Comparison of ENCODE assay signal across 4 cellular contexts in the genomic region with DNA sequence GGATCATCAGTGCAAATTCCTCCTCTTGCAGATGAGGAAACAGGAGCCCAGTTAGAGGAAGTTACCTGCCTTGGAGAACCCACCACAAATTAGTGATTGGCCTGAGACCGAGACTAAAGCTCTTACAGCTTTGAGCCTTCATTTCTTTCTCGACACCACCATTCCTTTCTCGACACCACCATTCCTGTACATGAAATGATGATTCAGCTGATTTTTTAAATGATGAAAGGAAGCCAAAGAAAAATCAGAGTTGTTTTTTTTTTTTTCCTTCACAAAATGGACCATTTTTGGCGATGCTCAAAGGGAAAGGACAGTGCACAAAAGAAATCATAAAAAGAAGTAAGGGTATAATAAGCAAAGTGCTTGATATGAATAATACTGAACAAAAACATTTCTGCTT.
TF ChIP-seq lines count a peak whose summit lies in the region.

No MANE protein-coding gene starts in this region.

TF ChIP-seq in HepG2, 621 proteins besides CTCF, POLR2A, EP300 and RAD21:
- TF ChIP-seq, protein P1, sequence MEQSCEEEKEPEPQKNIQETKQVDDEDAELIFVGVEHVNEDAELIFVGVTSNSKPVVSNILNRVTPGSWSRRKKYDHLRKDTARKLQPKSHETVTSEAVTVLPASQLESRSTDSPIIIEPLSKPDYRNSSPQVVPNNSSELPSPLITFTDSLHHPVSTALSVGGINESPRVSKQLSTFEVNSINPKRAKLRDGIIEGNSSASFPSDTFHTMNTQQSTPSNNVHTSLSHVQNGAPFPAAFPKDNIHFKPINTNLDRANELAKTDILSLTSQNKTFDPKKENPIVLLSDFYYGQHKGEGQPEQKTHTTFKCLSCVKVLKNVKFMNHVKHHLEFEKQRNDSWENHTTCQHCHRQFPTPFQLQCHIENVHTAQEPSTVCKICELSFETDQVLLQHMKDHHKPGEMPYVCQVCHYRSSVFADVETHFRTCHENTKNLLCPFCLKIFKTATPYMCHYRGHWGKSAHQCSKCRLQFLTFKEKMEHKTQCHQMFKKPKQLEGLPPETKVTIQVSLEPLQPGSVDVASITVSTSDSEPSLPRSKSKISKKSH (CRISPR knock-in tag; IDR thresholded peaks at IDR 0.05; ENCODE audit: borderline replicate concordance): no peak
- TF ChIP-seq ZNF878 (CRISPR knock-in tag; IDR thresholded peaks at IDR 0.05): no peak
- TF ChIP-seq, protein P2, sequence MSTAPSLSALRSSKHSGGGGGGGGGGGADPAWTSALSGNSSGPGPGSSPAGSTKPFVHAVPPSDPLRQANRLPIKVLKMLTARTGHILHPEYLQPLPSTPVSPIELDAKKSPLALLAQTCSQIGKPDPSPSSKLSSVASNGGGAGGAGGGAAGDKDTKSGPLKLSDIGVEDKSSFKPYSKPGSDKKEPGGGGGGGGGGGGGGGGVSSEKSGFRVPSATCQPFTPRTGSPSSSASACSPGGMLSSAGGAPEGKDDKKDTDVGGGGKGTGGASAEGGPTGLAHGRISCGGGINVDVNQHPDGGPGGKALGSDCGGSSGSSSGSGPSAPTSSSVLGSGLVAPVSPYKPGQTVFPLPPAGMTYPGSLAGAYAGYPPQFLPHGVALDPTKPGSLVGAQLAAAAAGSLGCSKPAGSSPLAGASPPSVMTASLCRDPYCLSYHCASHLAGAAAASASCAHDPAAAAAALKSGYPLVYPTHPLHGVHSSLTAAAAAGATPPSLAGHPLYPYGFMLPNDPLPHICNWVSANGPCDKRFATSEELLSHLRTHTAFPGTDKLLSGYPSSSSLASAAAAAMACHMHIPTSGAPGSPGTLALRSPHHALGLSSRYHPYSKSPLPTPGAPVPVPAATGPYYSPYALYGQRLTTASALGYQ (CRISPR knock-in tag; IDR thresholded peaks at IDR 0.05): no peak
- TF ChIP-seq MAFK (conservative IDR thresholded peaks at IDR 0.05 in 1 of 2, IDR thresholded peaks at IDR 0.05 in 1 of 2; ENCODE audit: low read length in 2 of 2): peak; percentile 85 to 90
- TF ChIP-seq MAFF (IDR thresholded peaks at IDR 0.05; ENCODE audit: low read depth, low read length): peak; percentile 88
- no peak for TF ChIP-seq RELA (CRISPR knock-in tag; IDR thresholded peaks at IDR 0.05)

TF ChIP-seq in A549, 52 proteins besides CTCF, POLR2A, EP300 and RAD21:
- TF ChIP-seq, protein P3, sequence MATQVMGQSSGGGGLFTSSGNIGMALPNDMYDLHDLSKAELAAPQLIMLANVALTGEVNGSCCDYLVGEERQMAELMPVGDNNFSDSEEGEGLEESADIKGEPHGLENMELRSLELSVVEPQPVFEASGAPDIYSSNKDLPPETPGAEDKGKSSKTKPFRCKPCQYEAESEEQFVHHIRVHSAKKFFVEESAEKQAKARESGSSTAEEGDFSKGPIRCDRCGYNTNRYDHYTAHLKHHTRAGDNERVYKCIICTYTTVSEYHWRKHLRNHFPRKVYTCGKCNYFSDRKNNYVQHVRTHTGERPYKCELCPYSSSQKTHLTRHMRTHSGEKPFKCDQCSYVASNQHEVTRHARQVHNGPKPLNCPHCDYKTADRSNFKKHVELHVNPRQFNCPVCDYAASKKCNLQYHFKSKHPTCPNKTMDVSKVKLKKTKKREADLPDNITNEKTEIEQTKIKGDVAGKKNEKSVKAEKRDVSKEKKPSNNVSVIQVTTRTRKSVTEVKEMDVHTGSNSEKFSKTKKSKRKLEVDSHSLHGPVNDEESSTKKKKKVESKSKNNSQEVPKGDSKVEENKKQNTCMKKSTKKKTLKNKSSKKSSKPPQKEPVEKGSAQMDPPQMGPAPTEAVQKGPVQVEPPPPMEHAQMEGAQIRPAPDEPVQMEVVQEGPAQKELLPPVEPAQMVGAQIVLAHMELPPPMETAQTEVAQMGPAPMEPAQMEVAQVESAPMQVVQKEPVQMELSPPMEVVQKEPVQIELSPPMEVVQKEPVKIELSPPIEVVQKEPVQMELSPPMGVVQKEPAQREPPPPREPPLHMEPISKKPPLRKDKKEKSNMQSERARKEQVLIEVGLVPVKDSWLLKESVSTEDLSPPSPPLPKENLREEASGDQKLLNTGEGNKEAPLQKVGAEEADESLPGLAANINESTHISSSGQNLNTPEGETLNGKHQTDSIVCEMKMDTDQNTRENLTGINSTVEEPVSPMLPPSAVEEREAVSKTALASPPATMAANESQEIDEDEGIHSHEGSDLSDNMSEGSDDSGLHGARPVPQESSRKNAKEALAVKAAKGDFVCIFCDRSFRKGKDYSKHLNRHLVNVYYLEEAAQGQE (IDR thresholded peaks at IDR 0.05): no peak
- TF ChIP-seq MAFK (IDR thresholded peaks at IDR 0.05; ENCODE audit: partially characterized antibody): peak; percentile 88
- TF ChIP-seq ZC3H11A (IDR thresholded peaks at IDR 0.05): no peak
TF ChIP-seq in A549: peak in this region for 1.

TF ChIP-seq in IMR-90, 13 proteins besides CTCF, POLR2A, EP300 and RAD21:
- TF ChIP-seq MAFK (IDR thresholded peaks at IDR 0.05; ENCODE audit: low read depth, low read length) (peak; percentile 83), SMC3 (IDR thresholded peaks at IDR 0.05; ENCODE audit: low read depth, low read length) (no peak), NFE2L2 (IDR thresholded peaks at IDR 0.05; ENCODE audit: low read depth, low read length) (no peak)

TF ChIP-seq in K562, 482 proteins besides CTCF, POLR2A, EP300 and RAD21:
- no peak for TF ChIP-seq JUND (IDR thresholded peaks at IDR 0.05; ENCODE audit: borderline replicate concordance, low read depth, low read length)
- no peak for TF ChIP-seq JUND (tag; IDR thresholded peaks at IDR 0.05; ENCODE audit: borderline replicate concordance, low read depth, low read length)
- peak; percentile 49; the same call in 1 of the 2 replicates for TF ChIP-seq C11orf30 (IDR thresholded peaks at IDR 0.05; ENCODE audit: low read depth)
- no peak for TF ChIP-seq ZNF644 (tag; IDR thresholded peaks at IDR 0.05; ENCODE audit: low read depth)
- no peak for TF ChIP-seq ZNF224 (CRISPR knock-in tag; IDR thresholded peaks at IDR 0.05)
- TF ChIP-seq IRF2 (CRISPR knock-in tag; IDR thresholded peaks at IDR 0.05): no peak
- TF ChIP-seq MCM2 (IDR thresholded peaks at IDR 0.05; ENCODE audit: low read depth): no peak
- peak; percentile 77 for TF ChIP-seq MAFF (IDR thresholded peaks at IDR 0.05; ENCODE audit: low read length)
- TF ChIP-seq, protein P4, sequence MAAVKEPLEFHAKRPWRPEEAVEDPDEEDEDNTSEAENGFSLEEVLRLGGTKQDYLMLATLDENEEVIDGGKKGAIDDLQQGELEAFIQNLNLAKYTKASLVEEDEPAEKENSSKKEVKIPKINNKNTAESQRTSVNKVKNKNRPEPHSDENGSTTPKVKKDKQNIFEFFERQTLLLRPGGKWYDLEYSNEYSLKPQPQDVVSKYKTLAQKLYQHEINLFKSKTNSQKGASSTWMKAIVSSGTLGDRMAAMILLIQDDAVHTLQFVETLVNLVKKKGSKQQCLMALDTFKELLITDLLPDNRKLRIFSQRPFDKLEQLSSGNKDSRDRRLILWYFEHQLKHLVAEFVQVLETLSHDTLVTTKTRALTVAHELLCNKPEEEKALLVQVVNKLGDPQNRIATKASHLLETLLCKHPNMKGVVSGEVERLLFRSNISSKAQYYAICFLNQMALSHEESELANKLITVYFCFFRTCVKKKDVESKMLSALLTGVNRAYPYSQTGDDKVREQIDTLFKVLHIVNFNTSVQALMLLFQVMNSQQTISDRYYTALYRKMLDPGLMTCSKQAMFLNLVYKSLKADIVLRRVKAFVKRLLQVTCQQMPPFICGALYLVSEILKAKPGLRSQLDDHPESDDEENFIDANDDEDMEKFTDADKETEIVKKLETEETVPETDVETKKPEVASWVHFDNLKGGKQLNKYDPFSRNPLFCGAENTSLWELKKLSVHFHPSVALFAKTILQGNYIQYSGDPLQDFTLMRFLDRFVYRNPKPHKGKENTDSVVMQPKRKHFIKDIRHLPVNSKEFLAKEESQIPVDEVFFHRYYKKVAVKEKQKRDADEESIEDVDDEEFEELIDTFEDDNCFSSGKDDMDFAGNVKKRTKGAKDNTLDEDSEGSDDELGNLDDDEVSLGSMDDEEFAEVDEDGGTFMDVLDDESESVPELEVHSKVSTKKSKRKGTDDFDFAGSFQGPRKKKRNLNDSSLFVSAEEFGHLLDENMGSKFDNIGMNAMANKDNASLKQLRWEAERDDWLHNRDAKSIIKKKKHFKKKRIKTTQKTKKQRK (IDR thresholded peaks at IDR 0.05; ENCODE audit: borderline replicate concordance, low read depth, low read length): no peak
- TF ChIP-seq, protein P5, sequence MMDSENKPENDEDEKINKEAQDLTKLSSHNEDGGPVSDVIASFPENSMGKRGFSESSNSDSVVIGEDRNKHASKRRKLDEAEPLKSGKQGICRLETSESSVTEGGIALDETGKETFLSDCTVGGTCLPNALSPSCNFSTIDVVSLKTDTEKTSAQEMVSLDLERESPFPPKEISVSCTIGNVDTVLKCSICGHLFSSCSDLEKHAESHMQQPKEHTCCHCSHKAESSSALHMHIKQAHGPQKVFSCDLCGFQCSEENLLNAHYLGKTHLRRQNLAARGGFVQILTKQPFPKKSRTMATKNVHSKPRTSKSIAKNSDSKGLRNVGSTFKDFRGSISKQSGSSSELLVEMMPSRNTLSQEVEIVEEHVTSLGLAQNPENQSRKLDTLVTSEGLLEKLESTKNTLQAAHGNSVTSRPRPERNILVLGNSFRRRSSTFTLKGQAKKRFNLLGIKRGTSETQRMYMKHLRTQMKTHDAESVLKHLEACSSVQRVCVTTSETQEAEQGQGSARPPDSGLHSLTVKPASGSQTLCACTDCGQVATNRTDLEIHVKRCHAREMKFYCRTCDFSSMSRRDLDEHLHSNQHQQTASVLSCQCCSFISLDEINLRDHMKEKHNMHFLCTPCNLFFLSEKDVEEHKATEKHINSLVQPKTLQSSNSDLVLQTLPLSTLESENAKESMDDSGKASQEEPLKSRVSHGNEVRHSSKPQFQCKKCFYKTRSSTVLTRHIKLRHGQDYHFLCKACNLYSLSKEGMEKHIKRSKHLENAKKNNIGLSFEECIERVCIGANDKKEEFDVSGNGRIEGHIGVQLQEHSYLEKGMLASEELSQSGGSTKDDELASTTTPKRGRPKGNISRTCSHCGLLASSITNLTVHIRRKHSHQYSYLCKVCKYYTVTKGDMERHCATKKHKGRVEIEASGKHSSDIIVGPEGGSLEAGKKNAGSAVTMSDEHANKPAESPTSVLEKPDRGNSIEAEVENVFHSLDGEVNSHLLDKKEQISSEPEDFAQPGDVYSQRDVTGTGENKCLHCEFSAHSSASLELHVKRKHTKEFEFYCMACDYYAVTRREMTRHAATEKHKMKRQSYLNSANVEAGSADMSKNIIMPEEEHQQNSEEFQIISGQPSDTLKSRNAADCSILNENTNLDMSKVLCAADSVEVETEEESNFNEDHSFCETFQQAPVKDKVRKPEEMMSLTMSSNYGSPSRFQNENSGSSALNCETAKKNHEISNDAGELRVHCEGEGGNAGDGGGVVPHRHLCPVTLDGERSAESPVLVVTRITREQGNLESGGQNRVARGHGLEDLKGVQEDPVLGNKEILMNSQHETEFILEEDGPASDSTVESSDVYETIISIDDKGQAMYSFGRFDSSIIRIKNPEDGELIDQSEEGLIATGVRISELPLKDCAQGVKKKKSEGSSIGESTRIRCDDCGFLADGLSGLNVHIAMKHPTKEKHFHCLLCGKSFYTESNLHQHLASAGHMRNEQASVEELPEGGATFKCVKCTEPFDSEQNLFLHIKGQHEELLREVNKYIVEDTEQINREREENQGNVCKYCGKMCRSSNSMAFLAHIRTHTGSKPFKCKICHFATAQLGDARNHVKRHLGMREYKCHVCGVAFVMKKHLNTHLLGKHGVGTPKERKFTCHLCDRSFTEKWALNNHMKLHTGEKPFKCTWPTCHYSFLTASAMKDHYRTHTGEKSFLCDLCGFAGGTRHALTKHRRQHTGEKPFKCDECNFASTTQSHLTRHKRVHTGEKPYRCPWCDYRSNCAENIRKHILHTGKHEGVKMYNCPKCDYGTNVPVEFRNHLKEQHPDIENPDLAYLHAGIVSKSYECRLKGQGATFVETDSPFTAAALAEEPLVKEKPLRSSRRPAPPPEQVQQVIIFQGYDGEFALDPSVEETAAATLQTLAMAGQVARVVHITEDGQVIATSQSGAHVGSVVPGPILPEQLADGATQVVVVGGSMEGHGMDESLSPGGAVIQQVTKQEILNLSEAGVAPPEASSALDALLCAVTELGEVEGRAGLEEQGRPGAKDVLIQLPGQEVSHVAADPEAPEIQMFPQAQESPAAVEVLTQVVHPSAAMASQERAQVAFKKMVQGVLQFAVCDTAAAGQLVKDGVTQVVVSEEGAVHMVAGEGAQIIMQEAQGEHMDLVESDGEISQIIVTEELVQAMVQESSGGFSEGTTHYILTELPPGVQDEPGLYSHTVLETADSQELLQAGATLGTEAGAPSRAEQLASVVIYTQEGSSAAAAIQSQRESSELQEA (IDR thresholded peaks at IDR 0.05; ENCODE audit: low read depth): no peak
- TF ChIP-seq MAFG (tag; conservative IDR thresholded peaks at IDR 0.05): peak; percentile 43; the same call in 1 of the 2 replicates
- no peak for TF ChIP-seq MYNN (IDR thresholded peaks at IDR 0.05)
- TF ChIP-seq MYNN (CRISPR knock-in tag; IDR thresholded peaks at IDR 0.05): no peak
- peak; percentile 70 for TF ChIP-seq ZNF316 (IDR thresholded peaks at IDR 0.05)
- no peak for TF ChIP-seq TEAD4 (IDR thresholded peaks at IDR 0.05; ENCODE audit: low read length)
- no peak for TF ChIP-seq TEAD4 (CRISPR knock-in tag; IDR thresholded peaks at IDR 0.05; ENCODE audit: borderline replicate concordance)
- peak; percentile 48; the same call in 1 of the 2 replicates for TF ChIP-seq MAFK (IDR thresholded peaks at IDR 0.05; ENCODE audit: low read length)
